In the genomic region with DNA sequence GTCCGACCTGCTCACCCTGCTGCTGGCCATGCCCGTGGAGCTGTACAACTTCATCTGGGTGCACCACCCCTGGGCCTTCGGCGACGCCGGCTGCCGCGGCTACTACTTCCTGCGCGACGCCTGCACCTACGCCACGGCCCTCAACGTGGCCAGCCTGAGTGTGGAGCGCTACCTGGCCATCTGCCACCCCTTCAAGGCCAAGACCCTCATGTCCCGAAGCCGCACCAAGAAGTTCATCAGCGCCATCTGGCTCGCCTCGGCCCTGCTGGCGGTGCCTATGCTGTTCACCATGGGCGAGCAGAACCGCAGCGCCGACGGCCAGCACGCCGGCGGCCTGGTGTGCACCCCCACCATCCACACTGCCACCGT, we compare ENCODE assay signal across 2 cellular contexts.
TF ChIP-seq lines count a peak whose summit lies in the region.

No MANE protein-coding gene starts in this region.

TF ChIP-seq in IMR-90, 13 proteins besides CTCF, POLR2A, EP300 and RAD21 (continued from another document):
- TF ChIP-seq, protein P1, sequence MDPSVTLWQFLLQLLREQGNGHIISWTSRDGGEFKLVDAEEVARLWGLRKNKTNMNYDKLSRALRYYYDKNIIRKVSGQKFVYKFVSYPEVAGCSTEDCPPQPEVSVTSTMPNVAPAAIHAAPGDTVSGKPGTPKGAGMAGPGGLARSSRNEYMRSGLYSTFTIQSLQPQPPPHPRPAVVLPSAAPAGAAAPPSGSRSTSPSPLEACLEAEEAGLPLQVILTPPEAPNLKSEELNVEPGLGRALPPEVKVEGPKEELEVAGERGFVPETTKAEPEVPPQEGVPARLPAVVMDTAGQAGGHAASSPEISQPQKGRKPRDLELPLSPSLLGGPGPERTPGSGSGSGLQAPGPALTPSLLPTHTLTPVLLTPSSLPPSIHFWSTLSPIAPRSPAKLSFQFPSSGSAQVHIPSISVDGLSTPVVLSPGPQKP (IDR thresholded peaks at IDR 0.05; ENCODE audit: borderline replicate concordance, low read depth, low read length) = no peak
- TF ChIP-seq NFE2L2 (IDR thresholded peaks at IDR 0.05; ENCODE audit: low read depth, low read length) (no peak), SMC3 (IDR thresholded peaks at IDR 0.05; ENCODE audit: low read depth, low read length) (no peak)

TF ChIP-seq in SK-N-SH treated with all-trans-retinoic acid at 6 μM for 48 hours, 23 proteins besides CTCF, POLR2A, EP300 and RAD21 (continued from another document):
- TF ChIP-seq, protein P2, sequence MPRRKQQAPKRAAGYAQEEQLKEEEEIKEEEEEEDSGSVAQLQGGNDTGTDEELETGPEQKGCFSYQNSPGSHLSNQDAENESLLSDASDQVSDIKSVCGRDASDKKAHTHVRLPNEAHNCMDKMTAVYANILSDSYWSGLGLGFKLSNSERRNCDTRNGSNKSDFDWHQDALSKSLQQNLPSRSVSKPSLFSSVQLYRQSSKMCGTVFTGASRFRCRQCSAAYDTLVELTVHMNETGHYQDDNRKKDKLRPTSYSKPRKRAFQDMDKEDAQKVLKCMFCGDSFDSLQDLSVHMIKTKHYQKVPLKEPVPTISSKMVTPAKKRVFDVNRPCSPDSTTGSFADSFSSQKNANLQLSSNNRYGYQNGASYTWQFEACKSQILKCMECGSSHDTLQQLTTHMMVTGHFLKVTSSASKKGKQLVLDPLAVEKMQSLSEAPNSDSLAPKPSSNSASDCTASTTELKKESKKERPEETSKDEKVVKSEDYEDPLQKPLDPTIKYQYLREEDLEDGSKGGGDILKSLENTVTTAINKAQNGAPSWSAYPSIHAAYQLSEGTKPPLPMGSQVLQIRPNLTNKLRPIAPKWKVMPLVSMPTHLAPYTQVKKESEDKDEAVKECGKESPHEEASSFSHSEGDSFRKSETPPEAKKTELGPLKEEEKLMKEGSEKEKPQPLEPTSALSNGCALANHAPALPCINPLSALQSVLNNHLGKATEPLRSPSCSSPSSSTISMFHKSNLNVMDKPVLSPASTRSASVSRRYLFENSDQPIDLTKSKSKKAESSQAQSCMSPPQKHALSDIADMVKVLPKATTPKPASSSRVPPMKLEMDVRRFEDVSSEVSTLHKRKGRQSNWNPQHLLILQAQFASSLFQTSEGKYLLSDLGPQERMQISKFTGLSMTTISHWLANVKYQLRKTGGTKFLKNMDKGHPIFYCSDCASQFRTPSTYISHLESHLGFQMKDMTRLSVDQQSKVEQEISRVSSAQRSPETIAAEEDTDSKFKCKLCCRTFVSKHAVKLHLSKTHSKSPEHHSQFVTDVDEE (CRISPR knock-in tag; IDR thresholded peaks at IDR 0.05) = no peak
- TF ChIP-seq, protein P3, sequence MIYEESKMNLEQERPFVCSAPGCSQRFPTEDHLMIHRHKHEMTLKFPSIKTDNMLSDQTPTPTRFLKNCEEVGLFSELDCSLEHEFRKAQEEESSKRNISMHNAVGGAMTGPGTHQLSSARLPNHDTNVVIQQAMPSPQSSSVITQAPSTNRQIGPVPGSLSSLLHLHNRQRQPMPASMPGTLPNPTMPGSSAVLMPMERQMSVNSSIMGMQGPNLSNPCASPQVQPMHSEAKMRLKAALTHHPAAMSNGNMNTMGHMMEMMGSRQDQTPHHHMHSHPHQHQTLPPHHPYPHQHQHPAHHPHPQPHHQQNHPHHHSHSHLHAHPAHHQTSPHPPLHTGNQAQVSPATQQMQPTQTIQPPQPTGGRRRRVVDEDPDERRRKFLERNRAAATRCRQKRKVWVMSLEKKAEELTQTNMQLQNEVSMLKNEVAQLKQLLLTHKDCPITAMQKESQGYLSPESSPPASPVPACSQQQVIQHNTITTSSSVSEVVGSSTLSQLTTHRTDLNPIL (CRISPR knock-in tag; IDR thresholded peaks at IDR 0.05; ENCODE audit: low read depth) = no peak
- TF ChIP-seq, protein P4, sequence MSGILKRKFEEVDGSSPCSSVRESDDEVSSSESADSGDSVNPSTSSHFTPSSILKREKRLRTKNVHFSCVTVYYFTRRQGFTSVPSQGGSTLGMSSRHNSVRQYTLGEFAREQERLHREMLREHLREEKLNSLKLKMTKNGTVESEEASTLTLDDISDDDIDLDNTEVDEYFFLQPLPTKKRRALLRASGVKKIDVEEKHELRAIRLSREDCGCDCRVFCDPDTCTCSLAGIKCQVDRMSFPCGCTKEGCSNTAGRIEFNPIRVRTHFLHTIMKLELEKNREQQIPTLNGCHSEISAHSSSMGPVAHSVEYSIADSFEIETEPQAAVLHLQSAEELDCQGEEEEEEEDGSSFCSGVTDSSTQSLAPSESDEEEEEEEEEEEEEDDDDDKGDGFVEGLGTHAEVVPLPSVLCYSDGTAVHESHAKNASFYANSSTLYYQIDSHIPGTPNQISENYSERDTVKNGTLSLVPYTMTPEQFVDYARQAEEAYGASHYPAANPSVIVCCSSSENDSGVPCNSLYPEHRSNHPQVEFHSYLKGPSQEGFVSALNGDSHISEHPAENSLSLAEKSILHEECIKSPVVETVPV (CRISPR knock-in tag; IDR thresholded peaks at IDR 0.05) = no peak
- TF ChIP-seq ISL1 (CRISPR knock-in tag; IDR thresholded peaks at IDR 0.05) (no peak), ZC3H10 (CRISPR knock-in tag; IDR thresholded peaks at IDR 0.05) (no peak)
